In genomic region chr12:103205906-103206305, GRCh38 we compare ENCODE assay signal across 1 cellular context.
TF ChIP-seq lines count a peak whose summit lies in the region.

No MANE protein-coding gene starts in this region.

TF ChIP-seq in GM23338, 12 proteins besides CTCF, POLR2A, EP300 and RAD21 (continued from another document):
- TF ChIP-seq ZNF462 (CRISPR knock-in tag; IDR thresholded peaks at IDR 0.05), result no peak
- no peak for TF ChIP-seq EZH2 (IDR thresholded peaks at IDR 0.05; ENCODE audit: low read depth, unreplicated experiment)
- no peak for TF ChIP-seq JUNB (IDR thresholded peaks at IDR 0.05; ENCODE audit: unreplicated experiment)
